10 cellular contexts compared by ENCODE assay signal in the genomic region with DNA sequence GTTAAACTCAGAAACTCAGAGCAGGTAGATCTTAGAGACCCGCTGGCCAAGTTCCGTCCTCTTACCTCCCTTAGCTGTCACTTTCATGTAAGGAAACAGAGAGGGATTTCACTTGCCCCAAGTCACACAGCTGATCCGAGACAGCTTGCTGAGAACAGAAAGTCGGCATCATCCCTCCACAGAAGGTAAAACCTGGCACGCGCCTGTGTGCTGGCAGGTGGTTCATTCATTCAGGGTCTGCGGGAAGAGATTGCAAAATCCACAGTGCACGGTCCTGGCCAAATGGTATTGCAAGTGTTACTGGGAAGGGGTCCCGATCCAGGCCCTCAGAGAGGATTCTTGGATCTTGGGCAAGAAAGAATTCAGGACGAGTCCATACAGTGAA. TPM values are rescaled to one million over a fixed set of nuclear protein-coding genes. Genes with fewer than 3 reads are reported as not detected.
DNase-seq lines count a peak whose midpoint lies in the region; ATAC-seq and TF ChIP-seq lines count a peak whose summit lies in the region.
"Had no signal": no experiment of that assay in that cellular context is flagged by ENCODE, and none has a peak within 500 bp of the region (broad histone marks: within the 10 kb centered on the region; RNA-seq: fewer than 3 reads in every experiment).

No MANE protein-coding gene starts in this region.

- peak overlapping the region; percentile 36 for H3K4me3 ChIP-seq in NB4 (ENCODE audit: low read depth, low read length)
- H3K4me3 ChIP-seq in iPS-15b (ENCODE audit: low read depth, low read length) = peak overlapping the region; percentile 56
- H3K4me3 ChIP-seq in transverse colon = no peak overlapping the region

- no peaks in the 10 kb centered on the region for H3K9me3 ChIP-seq in iPS-15b (ENCODE audit: control insufficient read depth, insufficient read depth, low read length)
- H3K9me3 ChIP-seq in transverse colon = no peaks in the 10 kb centered on the region
- H3K9me3 ChIP-seq: psoas muscle had no signal

- intact Hi-C loops in Right ventricle myocardium superior (cut with DNase I) (no loop called here), cardiac septum (cut with DNase I) (no loop called here), transverse colon (cut with DNase I; ENCODE audit: low total_unique reads) (no loop called here)

- no peak for TF ChIP-seq CTCF in NB4 (IDR thresholded peaks at IDR 0.05; ENCODE audit: low read depth, low read length)
- TF ChIP-seq CTCF in type B pancreatic cell (conservative IDR thresholded peaks at IDR 0.05) = no peak
- TF ChIP-seq CTCF in transverse colon (IDR thresholded peaks at IDR 0.05) = no peak

- no peaks in the 10 kb centered on the region for H3K36me3 ChIP-seq in iPS-15b (ENCODE audit: control insufficient read depth, insufficient read depth, low read length)
- H3K36me3 ChIP-seq in transverse colon = no peaks in the 10 kb centered on the region

- no peak overlapping the region for H3K9ac ChIP-seq in iPS-15b (ENCODE audit: low read depth, low read length)

- H3K9me3 Mint-ChIP-seq in type B pancreatic cell = no peaks in the 10 kb centered on the region

- H3K27me3 Mint-ChIP-seq in type B pancreatic cell = peaks cover 17% of the 10 kb centered on the region

- H3K36me3 Mint-ChIP-seq in type B pancreatic cell = no peaks in the 10 kb centered on the region

- peak; percentile 28 for ATAC-seq in Right ventricle myocardium superior (ENCODE audit: poor library complexity)
- no peak for ATAC-seq in GM21825 (IDR thresholded peaks at IDR 0.05; ENCODE audit: unreplicated experiment)

- H3K27ac Mint-ChIP-seq in type B pancreatic cell = peak overlapping the region; percentile 21

- in situ Hi-C loops in transverse colon (cut with MboI; ENCODE audit: low pct_ligation_motif_present in 1 of 4, low pct_unique_long_range_greater_than_20kb in 1 of 4, low sequenced_read_pairs in 3 of 4) = no loop called here

- no peak overlapping the region for H3K27ac ChIP-seq in transverse colon

- no peaks in the 10 kb centered on the region for H3K4me1 Mint-ChIP-seq in type B pancreatic cell (ENCODE audit: unreplicated experiment)

- H3K4me1 ChIP-seq in iPS-15b (ENCODE audit: control insufficient read depth, insufficient read depth, low read length) (peaks cover 6% of the 10 kb centered on the region), transverse colon (peaks cover 0 to 19% (median 14%) of the 10 kb centered on the region in 4 donors)

- TF ChIP-seq EP300 in transverse colon (IDR thresholded peaks at IDR 0.05; ENCODE audit: low read depth) = no peak

- H3K27me3 ChIP-seq in iPS-15b (ENCODE audit: control insufficient read depth, insufficient read depth, low read length) = peaks cover 22% of the 10 kb centered on the region
- peaks cover 30% of the 10 kb centered on the region for H3K27me3 ChIP-seq in transverse colon

- H3K4me3 Mint-ChIP-seq in type B pancreatic cell = peak overlapping the region; percentile 83

- WGBS in transverse colon (ENCODE audit: low coverage in 1 of 2), 2 donors = 65 to 72% methylated on average over 10 of the region's 10 CpGs

- TF ChIP-seq POLR2A in NB4 (IDR thresholded peaks at IDR 0.05; ENCODE audit: extremely low read depth, insufficient read length) = no peak
- no peak for TF ChIP-seq POLR2A in transverse colon (IDR thresholded peaks at IDR 0.05)

- DNase-seq in Right ventricle myocardium superior (no peak), cardiac septum (ENCODE audit: low spot score) (no peak), NB4 (ENCODE audit: low read depth) (no peak), type B pancreatic cell (ENCODE audit: extremely low spot score, unreplicated experiment) (no peak), cortex of kidney (lab: John Stamatoyannopoulos, UW) (no peak), transverse colon (no peak)
- DNase-seq: NCI-H1105, psoas muscle had no signal

RNA-seq across cellular contexts. Expression of a gene that starts 46.3 kb away (rescaled TPM):
- total RNA-seq in Right ventricle myocardium superior (19.6 TPM), cardiac septum (9.0 TPM), type B pancreatic cell (ENCODE audit: low replicate concordance) (6.0 and 22.0 TPM in 2 replicates), transverse colon (10 to 100 TPM in 3 of 4 donors, 1 to 10 TPM in 1; 8.9 to 13.3 (median 10.3) TPM)

Comparison
In these comparisons a context has a peak if more than half of its experiments do, and no peak if none do; other contexts are left out.
1. H3K4me3 ChIP-seq: peak in NB4 (single experiment) and iPS-15b (single experiment); none in transverse colon (0 of 4).